1 cellular context compared by ENCODE assay signal in the genomic region with DNA sequence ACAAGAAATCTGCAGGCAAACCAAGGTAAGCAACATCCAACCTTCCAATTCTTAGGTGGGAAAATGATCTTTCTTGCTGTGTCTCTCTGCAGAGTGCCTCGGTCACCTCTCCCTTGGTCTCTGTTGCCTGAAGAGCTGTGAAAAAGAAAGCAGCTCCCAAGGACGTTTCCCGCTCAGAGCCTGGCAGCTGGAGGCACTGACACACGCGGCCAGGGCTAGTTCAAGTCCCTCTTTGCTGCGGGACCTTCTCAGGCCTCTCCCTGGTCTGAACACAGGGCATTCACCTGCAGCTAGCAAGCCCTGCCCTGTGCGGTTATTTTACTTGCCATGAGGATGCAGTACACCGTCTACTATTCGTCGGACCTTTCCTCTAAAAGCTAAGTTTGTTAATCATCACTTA.
TF ChIP-seq lines count a peak whose summit lies in the region.

No MANE protein-coding gene starts in this region.

TF ChIP-seq in GM23338, 12 proteins besides CTCF, POLR2A, EP300 and RAD21 (continued from another document):
- TF ChIP-seq ZNF462 (CRISPR knock-in tag; IDR thresholded peaks at IDR 0.05) (no peak), JUNB (IDR thresholded peaks at IDR 0.05; ENCODE audit: unreplicated experiment) (no peak), ZNF331 (CRISPR knock-in tag; IDR thresholded peaks at IDR 0.05; ENCODE audit: low read depth) (no peak)
TF ChIP-seq in GM23338: peak in this region for 0.
